8 cellular contexts compared by ENCODE assay signal in the genomic region with DNA sequence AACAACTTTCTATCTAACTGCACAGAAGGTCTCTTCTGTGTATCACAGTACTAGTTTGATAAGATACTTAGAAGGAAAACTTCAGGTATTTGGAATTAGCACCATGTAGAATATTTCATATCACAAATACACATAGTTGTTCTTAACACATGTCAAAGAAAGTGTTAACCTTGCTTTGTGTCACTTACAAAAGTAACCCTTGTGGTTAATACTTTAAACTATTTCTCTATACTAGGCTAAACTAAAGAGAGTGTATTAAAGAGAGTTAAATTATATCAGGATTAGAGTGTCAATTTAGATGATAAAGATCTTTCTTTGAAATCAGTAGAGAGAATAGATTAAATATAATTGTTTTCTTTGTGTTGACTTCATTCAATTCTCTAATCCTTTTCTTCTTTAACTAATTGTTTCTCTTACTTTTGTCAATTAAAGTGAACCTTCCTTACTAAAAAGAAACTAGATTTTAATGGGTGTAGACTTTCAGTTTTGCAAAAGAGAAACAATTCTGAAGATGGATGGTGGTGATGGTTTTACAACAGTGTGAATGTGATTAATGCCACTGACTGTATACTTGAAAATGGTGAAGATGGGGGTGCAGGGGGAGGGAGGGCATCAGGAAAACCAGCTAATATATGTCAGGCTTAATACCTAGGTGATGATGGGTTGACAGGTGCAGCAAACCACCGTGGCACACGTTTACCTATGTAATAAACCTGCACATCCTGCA.
"Had no signal": no experiment of that assay in that cellular context is flagged by ENCODE, and none has a peak within 500 bp of the region (broad histone marks: within the 10 kb centered on the region; RNA-seq: fewer than 3 reads in every experiment).

No MANE protein-coding gene starts in this region.

- DNase-seq: H7, HFFc6, IMR-90 had no signal

- H3K4me3 ChIP-seq: GM23338, HAP-1, K562 had no signal

- H3K36me3 ChIP-seq: HAP-1 had no signal

- H3K4me1 ChIP-seq: HAP-1 had no signal

- ATAC-seq: GM23338, HCT116, K562 had no signal

- H3K4me2 ChIP-seq: GM23338 had no signal

- H3K27ac Mint-ChIP-seq: GM23338, HFFc6 had no signal

- H2AFZ ChIP-seq: GM23338 had no signal

- FAIRE-seq: HTR-8/SVneo, K562 had no signal

- H3K4me3 Mint-ChIP-seq: GM23338, HFFc6 had no signal
